Comparison of ENCODE assay signal across 8 cellular contexts in genomic region chr17:31857920-31858646, GRCh38. TPM values are rescaled to one million over a fixed set of nuclear protein-coding genes. Genes with fewer than 3 reads are reported as not detected.
DNase-seq lines count a peak whose midpoint lies in the region; ATAC-seq and TF ChIP-seq lines count a peak whose summit lies in the region.

No MANE protein-coding gene starts in this region.

- peaks cover 24% of the 10 kb centered on the region for H3K4me1 Mint-ChIP-seq in chondrocyte (ENCODE audit: low read depth)

- H3K9ac ChIP-seq in MM.1S (ENCODE audit: low read length) = peak overlapping the region; percentile 69

- no peak for DNase-seq in MM.1S
- no peak for DNase-seq in chondrocyte (ENCODE audit: low spot score)
- DNase-seq in upper lobe of right lung = no peak
- no peak for DNase-seq in middle frontal gyrus (ENCODE audit: extremely low spot score, low spot score)

- H3K27me3 Mint-ChIP-seq in chondrocyte (ENCODE audit: low read depth) = no peaks in the 10 kb centered on the region

- H3K36me3 ChIP-seq in MM.1S (replicated peaks; ENCODE audit: insufficient read depth, low read length) (no peaks in the 10 kb centered on the region), mesodermal cell (ENCODE audit: control insufficient read depth, insufficient read depth, low read length) (peaks cover 46% of the 10 kb centered on the region), upper lobe of right lung (peaks cover 28% of the 10 kb centered on the region)

- 47 to 52% methylated on average over 12 to 13 of the region's 13 CpGs for WGBS in mesodermal cell (ENCODE audit: insufficient coverage in 2 of 2), 2 experiments

- peaks cover 5% of the 10 kb centered on the region for H3K36me3 Mint-ChIP-seq in chondrocyte (ENCODE audit: low read depth)

- ATAC-seq in GM18868 (IDR thresholded peaks at IDR 0.05; ENCODE audit: unreplicated experiment) (peak; percentile 12), upper lobe of right lung (peak; percentile 5), HG02588 (IDR thresholded peaks at IDR 0.05; ENCODE audit: unreplicated experiment) (no peak), HG02884 (IDR thresholded peaks at IDR 0.05; ENCODE audit: unreplicated experiment) (no peak)

- intact Hi-C loops in upper lobe of right lung (cut with DNase I) = no loop called here

- peak overlapping the region; percentile 68 for H3K4me2 ChIP-seq in MM.1S (ENCODE audit: low read depth, low read length)

- peak overlapping the region; percentile 50 for H3K27ac Mint-ChIP-seq in chondrocyte (ENCODE audit: unreplicated experiment)

- peaks cover 24% of the 10 kb centered on the region for H3K79me2 ChIP-seq in MM.1S (ENCODE audit: low read length)

- no peaks in the 10 kb centered on the region for H3K9me2 ChIP-seq in MM.1S (replicated peaks; ENCODE audit: insufficient read depth, low read length)

- H3K4me3 Mint-ChIP-seq in chondrocyte (ENCODE audit: unreplicated experiment) = peak overlapping the region; percentile 71

- H3K27ac ChIP-seq in MM.1S (ENCODE audit: low read length) = peak overlapping the region; percentile 1; the same call in 1 of the 2 replicates
- H3K27ac ChIP-seq in mesodermal cell (ENCODE audit: low read depth, low read length, severe bottlenecking) = peak overlapping the region; percentile 59
- H3K27ac ChIP-seq in upper lobe of right lung = peak overlapping the region; percentile 75

- H3F3A ChIP-seq in MM.1S (ENCODE audit: insufficient read depth, low read length) = no peaks in the 10 kb centered on the region

- no peaks in the 10 kb centered on the region for H4K20me1 ChIP-seq in MM.1S (ENCODE audit: insufficient read depth, low read length)

- no peaks in the 10 kb centered on the region for H3K9me3 Mint-ChIP-seq in chondrocyte (ENCODE audit: low read depth)

- H3K9me3 ChIP-seq in MM.1S (replicated peaks; ENCODE audit: insufficient read depth, low read length) (no peaks in the 10 kb centered on the region), mesodermal cell (ENCODE audit: control insufficient read depth, low read length) (no peaks in the 10 kb centered on the region), upper lobe of right lung (no peaks in the 10 kb centered on the region)

- H3K4me3 ChIP-seq in MM.1S (ENCODE audit: low read length) (peak overlapping the region; percentile 79), mesodermal cell (ENCODE audit: extremely low read depth, insufficient read depth, low read length, poor library complexity, severe bottlenecking) (peak overlapping the region; percentile 55), upper lobe of right lung (peak overlapping the region; percentile 68)

- peak overlapping the region; percentile 84 for H2AFZ ChIP-seq in MM.1S (ENCODE audit: low read length)

- TF ChIP-seq CTCF in MM.1S (IDR thresholded peaks at IDR 0.05; ENCODE audit: low read length) (no peak), chondrocyte (IDR thresholded peaks at IDR 0.05) (no peak), upper lobe of right lung (IDR thresholded peaks at IDR 0.05) (no peak)

- no peaks in the 10 kb centered on the region for H3K27me3 ChIP-seq in MM.1S (replicated peaks; ENCODE audit: insufficient read depth, low read length)
- H3K27me3 ChIP-seq in upper lobe of right lung = no peaks in the 10 kb centered on the region

- peaks cover 12% of the 10 kb centered on the region; the same call in 1 of the 2 replicates for H3K4me1 ChIP-seq in MM.1S (ENCODE audit: low read length)
- peaks cover 15% of the 10 kb centered on the region for H3K4me1 ChIP-seq in mesodermal cell (ENCODE audit: control insufficient read depth, insufficient read depth, low read length, poor library complexity, severe bottlenecking)
- peaks cover 15% of the 10 kb centered on the region for H3K4me1 ChIP-seq in upper lobe of right lung

RNA-seq across cellular contexts. Expression of gene COPRS, which starts 1.0 kb away (rescaled TPM):
- total RNA-seq in chondrocyte = 40.2 to 42.6 TPM (median 42.1 TPM) in 3 replicates
- polyA plus RNA-seq in mesodermal cell (2013, experiment 1 of 2) = 46.5 TPM
- 42.2 TPM for polyA plus RNA-seq in mesodermal cell (2013, experiment 2 of 2)
- total RNA-seq in upper lobe of right lung = 44.7 TPM

RNA-seq across cellular contexts. Expression of gene UTP6, which starts 43.4 kb away (rescaled TPM):
- total RNA-seq in chondrocyte = 58.4 to 78.9 TPM (median 67.8 TPM) in 3 replicates
- polyA plus RNA-seq in mesodermal cell (2013, experiment 1 of 2) = 61.4 TPM
- 69.9 TPM for polyA plus RNA-seq in mesodermal cell (2013, experiment 2 of 2)
- total RNA-seq in upper lobe of right lung = 45.4 TPM

Comparison
In these comparisons a context has a peak if more than half of its experiments do, and no peak if none do; other contexts are left out.
1. ATAC-seq: peak in GM18868 (single experiment) and upper lobe of right lung (single experiment); none in HG02588 (single experiment) and HG02884 (single experiment).
2. H3K27ac ChIP-seq: peak in every context shown above with its lines; median percentile 75 in upper lobe of right lung; 59 in mesodermal cell; 1 in MM.1S.
3. Peak in every context shown above with its lines, with median percentiles within 50 percentile points of each other: H3K4me3 ChIP-seq.